1 cellular context compared by ENCODE assay signal in the genomic region with DNA sequence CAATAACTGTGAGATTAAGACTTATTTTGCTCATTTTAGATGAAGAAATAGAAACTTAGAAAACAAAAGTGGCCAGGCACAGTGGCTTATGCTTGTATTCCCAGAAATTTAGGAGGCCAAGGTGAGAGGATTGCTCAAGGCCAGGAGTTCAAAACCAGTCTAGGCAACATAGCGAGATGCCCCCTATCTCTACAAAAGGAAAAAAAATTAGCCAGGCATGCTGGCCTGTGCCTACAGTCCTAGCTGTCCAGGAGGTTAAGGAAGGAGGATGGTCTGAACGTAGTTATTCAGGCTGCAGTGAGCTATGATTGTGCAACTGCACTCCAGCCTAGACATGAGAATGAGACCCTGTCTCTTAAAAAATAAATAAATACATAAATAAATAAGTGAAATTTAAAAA.
TF ChIP-seq lines count a peak whose summit lies in the region.

No MANE protein-coding gene starts in this region.

TF ChIP-seq in HepG2, 621 proteins besides CTCF, POLR2A, EP300 and RAD21:
- TF ChIP-seq CEBPB (IDR thresholded peaks at IDR 0.05; ENCODE audit: borderline replicate concordance, low read depth, low read length) = peak; percentile 40
- no peak for TF ChIP-seq NCOA1 (CRISPR knock-in tag; IDR thresholded peaks at IDR 0.05)
